In the genomic region with DNA sequence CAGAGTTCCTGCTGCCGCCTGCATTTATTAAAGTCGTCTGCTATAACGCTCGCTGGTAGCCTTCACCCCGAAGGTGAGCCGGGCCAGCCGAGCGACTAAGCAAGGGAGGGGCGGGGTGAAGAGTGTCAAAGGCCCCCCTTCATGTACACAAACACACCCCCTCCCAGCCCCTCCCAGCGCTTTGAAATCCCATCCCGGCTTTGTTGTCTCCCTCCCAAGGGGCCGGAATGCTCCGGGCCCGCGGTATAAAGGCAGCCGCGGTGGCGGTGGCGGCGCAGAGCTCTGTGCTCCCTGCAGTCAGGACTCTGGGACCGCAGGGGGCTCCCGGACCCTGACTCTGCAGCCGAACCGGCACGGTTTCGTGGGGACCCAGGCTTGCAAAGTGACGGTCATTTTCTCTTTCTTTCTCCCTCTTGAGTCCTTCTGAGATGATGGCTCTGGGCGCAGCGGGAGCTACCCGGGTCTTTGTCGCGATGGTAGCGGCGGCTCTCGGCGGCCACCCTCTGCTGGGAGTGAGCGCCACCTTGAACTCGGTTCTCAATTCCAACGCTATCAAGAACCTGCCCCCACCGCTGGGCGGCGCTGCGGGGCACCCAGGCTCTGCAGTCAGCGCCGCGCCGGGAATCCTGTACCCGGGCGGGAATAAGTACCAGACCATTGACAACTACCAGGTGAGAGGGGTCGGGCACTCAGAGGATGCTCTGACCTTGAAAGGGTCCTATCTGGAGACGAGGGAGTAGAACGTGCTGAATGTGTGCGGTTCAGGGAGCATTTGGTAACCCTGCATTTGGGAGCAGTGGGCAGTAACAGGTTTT, we compare ENCODE assay signal across 1 cellular context.
TF ChIP-seq lines count a peak whose summit lies in the region.

A gene with protein sequence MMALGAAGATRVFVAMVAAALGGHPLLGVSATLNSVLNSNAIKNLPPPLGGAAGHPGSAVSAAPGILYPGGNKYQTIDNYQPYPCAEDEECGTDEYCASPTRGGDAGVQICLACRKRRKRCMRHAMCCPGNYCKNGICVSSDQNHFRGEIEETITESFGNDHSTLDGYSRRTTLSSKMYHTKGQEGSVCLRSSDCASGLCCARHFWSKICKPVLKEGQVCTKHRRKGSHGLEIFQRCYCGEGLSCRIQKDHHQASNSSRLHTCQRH (plus strand): TSS at position 275 of the 815 bp plus-strand sequence. CDS start 154 bp downstream, at position 429.

TF ChIP-seq in HepG2, 621 proteins besides CTCF, POLR2A, EP300 and RAD21 (continued from another document and continues in another):
- TF ChIP-seq HMGA1 (CRISPR knock-in tag; conservative IDR thresholded peaks at IDR 0.05): no peak
- TF ChIP-seq NR2F6 (IDR thresholded peaks at IDR 0.05): peak; percentile 80
- peak; percentile 63; the same call in 1 of the 2 replicates for TF ChIP-seq NR2F6 (CRISPR knock-in tag; IDR thresholded peaks at IDR 0.05)
- no peak for TF ChIP-seq ZNF605 (CRISPR knock-in tag; IDR thresholded peaks at IDR 0.05)
- no peak for TF ChIP-seq DNMT3B (CRISPR knock-in tag; conservative IDR thresholded peaks at IDR 0.05)
- TF ChIP-seq AKNA (CRISPR knock-in tag; IDR thresholded peaks at IDR 0.05; ENCODE audit: borderline replicate concordance): no peak
- TF ChIP-seq ZSCAN12 (CRISPR knock-in tag; IDR thresholded peaks at IDR 0.05): no peak
- TF ChIP-seq KDM5B (CRISPR knock-in tag; IDR thresholded peaks at IDR 0.05; ENCODE audit: borderline replicate concordance): no peak
- TF ChIP-seq ZSCAN22 (CRISPR knock-in tag; IDR thresholded peaks at IDR 0.05): peak; percentile 21; the same call in 1 of the 2 replicates
- TF ChIP-seq STAG1 (CRISPR knock-in tag; IDR thresholded peaks at IDR 0.05): peak; percentile 83
- TF ChIP-seq, protein P1, sequence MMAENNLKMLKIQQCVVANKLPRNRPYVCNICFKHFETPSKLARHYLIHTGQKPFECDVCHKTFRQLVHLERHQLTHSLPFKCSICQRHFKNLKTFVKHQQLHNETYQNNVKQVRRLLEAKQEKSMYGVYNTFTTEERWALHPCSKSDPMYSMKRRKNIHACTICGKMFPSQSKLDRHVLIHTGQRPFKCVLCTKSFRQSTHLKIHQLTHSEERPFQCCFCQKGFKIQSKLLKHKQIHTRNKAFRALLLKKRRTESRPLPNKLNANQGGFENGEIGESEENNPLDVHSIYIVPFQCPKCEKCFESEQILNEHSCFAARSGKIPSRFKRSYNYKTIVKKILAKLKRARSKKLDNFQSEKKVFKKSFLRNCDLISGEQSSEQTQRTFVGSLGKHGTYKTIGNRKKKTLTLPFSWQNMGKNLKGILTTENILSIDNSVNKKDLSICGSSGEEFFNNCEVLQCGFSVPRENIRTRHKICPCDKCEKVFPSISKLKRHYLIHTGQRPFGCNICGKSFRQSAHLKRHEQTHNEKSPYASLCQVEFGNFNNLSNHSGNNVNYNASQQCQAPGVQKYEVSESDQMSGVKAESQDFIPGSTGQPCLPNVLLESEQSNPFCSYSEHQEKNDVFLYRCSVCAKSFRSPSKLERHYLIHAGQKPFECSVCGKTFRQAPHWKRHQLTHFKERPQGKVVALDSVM (CRISPR knock-in tag; IDR thresholded peaks at IDR 0.05): peak; percentile 53; the same call in 1 of the 2 replicates
- no peak for TF ChIP-seq ZNF776 (CRISPR knock-in tag; IDR thresholded peaks at IDR 0.05)
- TF ChIP-seq, protein P2, sequence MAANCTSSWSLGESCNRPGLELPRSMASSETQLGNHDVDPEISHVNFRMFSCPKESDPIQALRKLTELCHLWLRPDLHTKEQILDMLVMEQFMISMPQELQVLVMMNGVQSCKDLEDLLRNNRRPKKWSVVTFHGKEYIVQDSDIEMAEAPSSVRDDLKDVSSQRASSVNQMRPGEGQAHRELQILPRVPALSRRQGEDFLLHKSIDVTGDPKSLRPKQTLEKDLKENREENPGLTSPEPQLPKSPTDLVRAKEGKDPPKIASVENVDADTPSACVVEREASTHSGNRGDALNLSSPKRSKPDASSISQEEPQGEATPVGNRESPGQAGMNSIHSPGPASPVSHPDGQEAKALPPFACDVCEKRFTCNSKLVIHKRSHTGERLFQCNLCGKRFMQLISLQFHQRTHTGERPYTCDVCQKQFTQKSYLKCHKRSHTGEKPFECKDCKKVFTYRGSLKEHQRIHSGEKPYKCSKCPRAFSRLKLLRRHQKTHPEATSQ (CRISPR knock-in tag; IDR thresholded peaks at IDR 0.05; ENCODE audit: borderline replicate concordance): peak; percentile 27; the same call in 1 of the 2 replicates
- TF ChIP-seq NAIF1 (CRISPR knock-in tag; IDR thresholded peaks at IDR 0.05; ENCODE audit: borderline replicate concordance): no peak
- TF ChIP-seq ZNF512B (CRISPR knock-in tag; IDR thresholded peaks at IDR 0.05; ENCODE audit: borderline replicate concordance): no peak; the same call in 1 of the 2 replicates
- peak; percentile 42 for TF ChIP-seq AGO1 (IDR thresholded peaks at IDR 0.05; ENCODE audit: low read depth, low read length, poor library complexity, severe bottlenecking)
- TF ChIP-seq GATAD2A (CRISPR knock-in tag; IDR thresholded peaks at IDR 0.05): peak; percentile 6; the same call in 1 of the 2 replicates
- TF ChIP-seq, protein P3, sequence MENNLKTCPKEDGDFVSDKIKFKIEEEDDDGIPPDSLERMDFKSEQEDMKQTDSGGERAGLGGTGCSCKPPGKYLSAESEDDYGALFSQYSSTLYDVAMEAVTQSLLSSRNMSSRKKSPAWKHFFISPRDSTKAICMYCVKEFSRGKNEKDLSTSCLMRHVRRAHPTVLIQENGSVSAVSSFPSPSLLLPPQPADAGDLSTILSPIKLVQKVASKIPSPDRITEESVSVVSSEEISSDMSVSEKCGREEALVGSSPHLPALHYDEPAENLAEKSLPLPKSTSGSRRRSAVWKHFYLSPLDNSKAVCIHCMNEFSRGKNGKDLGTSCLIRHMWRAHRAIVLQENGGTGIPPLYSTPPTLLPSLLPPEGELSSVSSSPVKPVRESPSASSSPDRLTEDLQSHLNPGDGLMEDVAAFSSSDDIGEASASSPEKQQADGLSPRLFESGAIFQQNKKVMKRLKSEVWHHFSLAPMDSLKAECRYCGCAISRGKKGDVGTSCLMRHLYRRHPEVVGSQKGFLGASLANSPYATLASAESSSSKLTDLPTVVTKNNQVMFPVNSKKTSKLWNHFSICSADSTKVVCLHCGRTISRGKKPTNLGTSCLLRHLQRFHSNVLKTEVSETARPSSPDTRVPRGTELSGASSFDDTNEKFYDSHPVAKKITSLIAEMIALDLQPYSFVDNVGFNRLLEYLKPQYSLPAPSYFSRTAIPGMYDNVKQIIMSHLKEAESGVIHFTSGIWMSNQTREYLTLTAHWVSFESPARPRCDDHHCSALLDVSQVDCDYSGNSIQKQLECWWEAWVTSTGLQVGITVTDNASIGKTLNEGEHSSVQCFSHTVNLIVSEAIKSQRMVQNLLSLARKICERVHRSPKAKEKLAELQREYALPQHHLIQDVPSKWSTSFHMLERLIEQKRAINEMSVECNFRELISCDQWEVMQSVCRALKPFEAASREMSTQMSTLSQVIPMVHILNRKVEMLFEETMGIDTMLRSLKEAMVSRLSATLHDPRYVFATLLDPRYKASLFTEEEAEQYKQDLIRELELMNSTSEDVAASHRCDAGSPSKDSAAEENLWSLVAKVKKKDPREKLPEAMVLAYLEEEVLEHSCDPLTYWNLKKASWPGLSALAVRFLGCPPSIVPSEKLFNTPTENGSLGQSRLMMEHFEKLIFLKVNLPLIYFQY (CRISPR knock-in tag; IDR thresholded peaks at IDR 0.05; ENCODE audit: borderline replicate concordance): no peak
- no peak for TF ChIP-seq ZNF883 (CRISPR knock-in tag; IDR thresholded peaks at IDR 0.05; ENCODE audit: not compliant biosample characterization)
- 0 out of 2 replicates have a peak, but pooled peaks have one; percentile 53 for TF ChIP-seq ZNF264 (CRISPR knock-in tag; IDR thresholded peaks at IDR 0.05)
- no peak for TF ChIP-seq GMEB2 (CRISPR knock-in tag; IDR thresholded peaks at IDR 0.05; ENCODE audit: low read depth)
- TF ChIP-seq DZIP1 (CRISPR knock-in tag; IDR thresholded peaks at IDR 0.05): no peak
- TF ChIP-seq, protein P4, sequence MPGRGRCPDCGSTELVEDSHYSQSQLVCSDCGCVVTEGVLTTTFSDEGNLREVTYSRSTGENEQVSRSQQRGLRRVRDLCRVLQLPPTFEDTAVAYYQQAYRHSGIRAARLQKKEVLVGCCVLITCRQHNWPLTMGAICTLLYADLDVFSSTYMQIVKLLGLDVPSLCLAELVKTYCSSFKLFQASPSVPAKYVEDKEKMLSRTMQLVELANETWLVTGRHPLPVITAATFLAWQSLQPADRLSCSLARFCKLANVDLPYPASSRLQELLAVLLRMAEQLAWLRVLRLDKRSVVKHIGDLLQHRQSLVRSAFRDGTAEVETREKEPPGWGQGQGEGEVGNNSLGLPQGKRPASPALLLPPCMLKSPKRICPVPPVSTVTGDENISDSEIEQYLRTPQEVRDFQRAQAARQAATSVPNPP (CRISPR knock-in tag; IDR thresholded peaks at IDR 0.05): no peak
- TF ChIP-seq CENPX (CRISPR knock-in tag; IDR thresholded peaks at IDR 0.05): no peak
- no peak for TF ChIP-seq ZNF282 (IDR thresholded peaks at IDR 0.05; ENCODE audit: partially characterized antibody)
- TF ChIP-seq GATAD1 (CRISPR knock-in tag; IDR thresholded peaks at IDR 0.05): peak; percentile 18; the same call in 1 of the 2 replicates
- TF ChIP-seq ZNF747 (CRISPR knock-in tag; IDR thresholded peaks at IDR 0.05; ENCODE audit: borderline replicate concordance): peak; percentile 92
- TF ChIP-seq ZMYM4 (CRISPR knock-in tag; IDR thresholded peaks at IDR 0.05): peak; percentile 96
- no peak for TF ChIP-seq ZNF333 (CRISPR knock-in tag; IDR thresholded peaks at IDR 0.05; ENCODE audit: borderline replicate concordance)
